ENCODE assay signal across 14 cellular contexts in the genomic region with DNA sequence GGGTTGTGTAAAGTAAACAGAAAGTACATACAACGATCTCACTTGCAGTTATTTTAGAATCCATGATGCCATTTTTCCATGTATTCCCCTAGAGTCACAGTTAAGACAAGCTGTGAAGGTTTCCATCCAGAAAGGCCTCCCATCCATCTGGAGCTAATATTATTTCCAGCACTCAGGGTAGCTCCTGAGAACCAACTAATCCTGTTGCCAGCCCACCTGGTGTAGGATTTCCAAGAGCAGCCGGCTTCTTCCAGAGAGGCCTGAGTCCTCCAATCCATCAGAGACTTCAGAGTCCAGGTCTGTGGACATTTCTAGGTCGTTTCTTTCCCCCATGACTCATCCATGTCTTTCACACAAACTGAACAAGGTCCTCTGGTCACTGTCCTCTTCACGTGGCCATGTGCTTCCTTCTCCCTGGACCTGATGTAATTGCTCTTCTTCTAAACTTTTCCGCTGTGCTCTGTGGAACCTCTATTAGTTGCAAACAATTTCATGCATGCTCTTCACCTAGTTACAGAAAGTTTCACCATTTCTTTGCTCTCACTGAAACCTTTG.
A peak's percentile ranks its signal among the peaks of the same experiment; 100 is the strongest.
DNase-seq lines count a peak whose midpoint lies in the region; ATAC-seq lines count a peak whose summit lies in the region.
"Had no signal": no experiment of that assay in that cellular context is flagged by ENCODE, and none has a peak within 500 bp of the region (broad histone marks: within the 10 kb centered on the region; RNA-seq: fewer than 3 reads in every experiment).

No MANE protein-coding gene starts in this region.

- ATAC-seq in GM21576 (IDR thresholded peaks at IDR 0.05; ENCODE audit: unreplicated experiment) (no peak), HG02870 (IDR thresholded peaks at IDR 0.05; ENCODE audit: unreplicated experiment) (no peak)

- DNase-seq in NCI-H2171 (lab: John Stamatoyannopoulos, UW) (peak; percentile 24), NCI-H524 (lab: John Stamatoyannopoulos, UW) (peak; percentile 76 to 88), cerebellar nuclear complex (lab: John Stamatoyannopoulos, UW) (peak; percentile 54 to 84), AG08395 (ENCODE audit: low spot score) (no peak)
- DNase-seq: ACHN; AML-193; Caco-2; CD4-positive, alpha-beta T cell; GDM1; GM23248; HCEC 1CT; KBM-7 had no signal
